In the genomic region with DNA sequence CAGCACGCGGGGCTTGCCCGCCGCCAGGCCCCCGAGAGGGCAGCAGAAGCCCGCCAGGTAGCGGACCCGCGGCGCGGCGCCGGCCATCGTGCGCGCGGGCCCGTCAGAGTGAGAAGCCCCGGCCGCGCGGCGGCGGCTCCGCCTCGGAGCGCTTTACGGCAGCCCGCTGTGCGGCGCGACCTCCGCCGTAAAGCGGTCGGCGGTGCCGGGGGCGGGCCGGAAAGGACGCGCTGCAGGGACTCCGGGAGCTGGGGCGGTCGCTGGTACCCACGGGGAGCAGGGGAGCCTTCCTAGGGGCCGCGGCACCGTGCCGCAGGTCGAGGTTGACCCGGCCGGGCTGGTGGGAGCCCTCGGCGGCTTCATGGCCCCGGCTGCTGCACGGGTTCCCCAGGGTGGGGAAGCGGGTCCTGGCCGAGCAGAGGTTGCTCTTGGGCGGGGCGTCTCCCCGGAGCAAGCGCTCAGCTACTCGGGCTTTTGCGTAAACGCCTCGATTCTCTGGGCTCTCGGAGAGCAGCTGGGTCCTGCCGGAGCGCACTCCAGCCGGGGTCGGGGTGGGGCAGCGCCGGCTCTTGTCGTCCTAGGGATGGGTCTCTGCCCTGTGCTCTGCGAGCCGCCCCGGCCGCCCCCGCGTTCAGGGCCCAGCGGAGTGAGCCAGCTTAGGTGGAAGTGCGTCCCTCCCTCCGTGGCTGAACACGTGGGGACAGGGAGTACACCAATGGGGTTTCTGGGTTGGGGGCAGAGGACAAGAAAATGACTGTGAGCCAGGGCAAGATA, we compare ENCODE assay signal across 8 cellular contexts. TPM values are rescaled to one million over a fixed set of nuclear protein-coding genes. Genes with fewer than 3 reads are reported as not detected.
DNase-seq lines count a peak whose midpoint lies in the region; TF ChIP-seq lines count a peak whose summit lies in the region.

A gene with protein sequence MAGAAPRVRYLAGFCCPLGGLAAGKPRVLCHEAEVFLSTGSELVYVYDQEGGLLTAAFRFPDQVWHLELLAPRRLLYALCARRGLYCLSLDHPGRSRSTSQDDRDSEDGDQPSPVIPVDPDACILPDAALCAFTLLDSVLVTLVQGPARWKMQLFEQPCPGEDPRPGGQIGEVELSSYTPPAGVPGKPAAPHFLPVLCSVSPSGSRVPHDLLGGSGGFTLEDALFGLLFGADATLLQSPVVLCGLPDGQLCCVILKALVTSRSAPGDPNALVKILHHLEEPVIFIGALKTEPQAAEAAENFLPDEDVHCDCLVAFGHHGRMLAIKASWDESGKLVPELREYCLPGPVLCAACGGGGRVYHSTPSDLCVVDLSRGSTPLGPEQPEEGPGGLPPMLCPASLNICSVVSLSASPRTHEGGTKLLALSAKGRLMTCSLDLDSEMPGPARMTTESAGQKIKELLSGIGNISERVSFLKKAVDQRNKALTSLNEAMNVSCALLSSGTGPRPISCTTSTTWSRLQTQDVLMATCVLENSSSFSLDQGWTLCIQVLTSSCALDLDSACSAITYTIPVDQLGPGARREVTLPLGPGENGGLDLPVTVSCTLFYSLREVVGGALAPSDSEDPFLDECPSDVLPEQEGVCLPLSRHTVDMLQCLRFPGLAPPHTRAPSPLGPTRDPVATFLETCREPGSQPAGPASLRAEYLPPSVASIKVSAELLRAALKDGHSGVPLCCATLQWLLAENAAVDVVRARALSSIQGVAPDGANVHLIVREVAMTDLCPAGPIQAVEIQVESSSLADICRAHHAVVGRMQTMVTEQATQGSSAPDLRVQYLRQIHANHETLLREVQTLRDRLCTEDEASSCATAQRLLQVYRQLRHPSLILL (minus strand): TSS at position 110 of the 774 bp plus-strand sequence. CDS start 23 bp downstream, at position 87.

- H3K9me3 ChIP-seq in BLaER1 treated with 17β-estradiol and CSF1 and Interleukin-3, amounts not matched to agents 10 nM and 100 nM (replicated peaks in 1 of 11), result no peaks in the 10 kb centered on the region
- H3K9me3 ChIP-seq in PC-9 (ENCODE audit: insufficient read depth, low read depth) (no peaks in the 10 kb centered on the region), esophagus muscularis mucosa (no peaks in the 10 kb centered on the region)

- WGBS in esophagus muscularis mucosa, result 20% methylated on average over 1 of the region's 85 CpGs

- peaks cover 25 to 57% (median 52%) of the 10 kb centered on the region in 11 experiments; a peak in 21 of 22 replicates for H3K36me3 ChIP-seq in BLaER1 treated with 17β-estradiol and CSF1 and Interleukin-3, amounts not matched to agents 10 nM and 100 nM
- no peaks in the 10 kb centered on the region for H3K36me3 ChIP-seq in PC-9 (ENCODE audit: low read depth)
- H3K36me3 ChIP-seq in esophagus muscularis mucosa, result peaks cover 27 to 51% (median 46%) of the 10 kb centered on the region in 4 donors

- POLR2A ChIA-PET in PC-9 (lab: Charles Lee; ENCODE audit: unreplicated experiment), result interaction anchor here (0.5 to 1.1 kb wide), 7 partner anchors 14 to 1228 kb away, joined by 3 to 24 read pairs (median 4); a partner anchor contains a TSS

- H3K4me1 ChIP-seq in BLaER1 treated with 17β-estradiol and CSF1 and Interleukin-3, amounts not matched to agents 10 nM and 100 nM, result peaks cover 32 to 66% (median 48%) of the 10 kb centered on the region in 10 experiments
- H3K4me1 ChIP-seq in PC-9 (replicated peaks; ENCODE audit: insufficient read depth) (peaks cover 10% of the 10 kb centered on the region), esophagus muscularis mucosa (peaks cover 24 to 40% (median 35%) of the 10 kb centered on the region in 4 donors)

- H3K9me2 ChIP-seq in PC-9 (ENCODE audit: insufficient read depth), result no peaks in the 10 kb centered on the region

- intact Hi-C loops in PC-9 (cut with micrococcal nuclease; ENCODE audit: unreplicated experiment) (loop anchor here (1.0 to 2.0 kb wide), 2 partner anchors 24 to 34 kb away; no protein-coding TSS in a partner anchor), esophagus muscularis mucosa (cut with DNase I) (loop anchor here (5.0 kb wide), 1 partner anchor 35 kb away; no protein-coding TSS in a partner anchor)

- H3K27ac ChIP-seq in BLaER1 treated with 17β-estradiol and CSF1 and Interleukin-3, amounts not matched to agents 10 nM and 100 nM, result peak within 1 kb of the TSS; percentile 22 to 82 (median 74); a peak in 21 of 22 replicates
- H3K27ac ChIP-seq in PC-9 (0 out of 2 replicates have a peak within 1 kb of the TSS, but pooled peaks have one; percentile 16), esophagus muscularis mucosa (replicated peaks in 1 of 4) (peak within 1 kb of the TSS; percentile 72 to 88 (median 82))

- TF ChIP-seq EP300 in esophagus muscularis mucosa (IDR thresholded peaks at IDR 0.05), result no peak

- BruUV-seq in PC-9 (replicated peaks; lab: Mats Ljungman, UMichigan), result TSS peak; percentile 49

- H3K79me2 ChIP-seq in PC-9 (ENCODE audit: low read depth), result peaks cover 7% of the 10 kb centered on the region; the same call in 1 of the 2 replicates

- DNase-seq in HK-2 (ENCODE audit: unreplicated experiment), result peak; percentile 78
- peak; percentile 37 to 90 for DNase-seq in PC-9
- DNase-seq in activated T-cell treated with anti-CD3 and anti-CD28 coated beads, Interleukin-2, amount 50 U/mL, for 48 hours, result peak; percentile 89 to 93
- no peak for DNase-seq in esophagus muscularis mucosa (ENCODE audit: extremely low spot score)
- DNase-seq in myocyte (ENCODE audit: low read depth), result peak; percentile 81
- peak; percentile 44 to 79 for DNase-seq in stimulated activated CD8-positive, alpha-beta memory T cell treated with anti-CD3 and anti-CD28 coated beads, Interleukin-7, amount 100 ng/mL, for 4 hours (ENCODE audit: low read depth in 2 of 2)

- TF ChIP-seq POLR2A in GM19193 (IDR thresholded peaks at IDR 0.05; ENCODE audit: extremely low read depth, insufficient read depth, insufficient read length) (peak; percentile 91), esophagus muscularis mucosa (IDR thresholded peaks at IDR 0.05; ENCODE audit: low read depth) (peak; percentile 42)

- peaks cover 36% of the 10 kb centered on the region for H3F3A ChIP-seq in PC-9 (ENCODE audit: insufficient read depth, low read depth)

- H4K20me1 ChIP-seq in BLaER1 treated with 17β-estradiol and CSF1 and Interleukin-3, amounts not matched to agents 10 nM and 100 nM, result peaks cover 21 to 71% (median 50%) of the 10 kb centered on the region in 11 experiments; a peak in 20 of 22 replicates
- H4K20me1 ChIP-seq in PC-9 (ENCODE audit: insufficient read depth), result no peaks in the 10 kb centered on the region

- H3K4me2 ChIP-seq in BLaER1 treated with 17β-estradiol and CSF1 and Interleukin-3, amounts not matched to agents 10 nM and 100 nM, result peak within 1 kb of the TSS; percentile 93 to 99 (median 98)
- H3K4me2 ChIP-seq in PC-9, result peak within 1 kb of the TSS; percentile 90

- no peaks in the 10 kb centered on the region for H3K27me3 ChIP-seq in BLaER1 treated with 17β-estradiol and CSF1 and Interleukin-3, amounts not matched to agents 10 nM and 100 nM
- H3K27me3 ChIP-seq in PC-9 (ENCODE audit: insufficient read depth, low read depth) (no peaks in the 10 kb centered on the region), esophagus muscularis mucosa (no peaks in the 10 kb centered on the region)

- CTCF ChIA-PET in PC-9 (lab: Charles Lee), result interaction anchor here (0.7 to 1.7 kb wide), 4 partner anchors 14 to 313 kb away, joined by 3 to 5 read pairs (median 3); a partner anchor contains a TSS

- H3K4me3 ChIP-seq in BLaER1 treated with 17β-estradiol and CSF1 and Interleukin-3, amounts not matched to agents 10 nM and 100 nM, result peak within 1 kb of the TSS; percentile 75 to 99 (median 94)
- H3K4me3 ChIP-seq in PC-9 (peak within 1 kb of the TSS; percentile 62), esophagus muscularis mucosa (peak within 1 kb of the TSS; percentile 70 to 92 (median 80))

- peak within 1 kb of the TSS; percentile 82 for H2AFZ ChIP-seq in PC-9

- TF ChIP-seq CTCF in PC-9 (conservative IDR thresholded peaks at IDR 0.05), result no peak
- peak in 1 of 3 experiments; percentile 12 for TF ChIP-seq CTCF in esophagus muscularis mucosa (IDR thresholded peaks at IDR 0.05)

- peak within 1 kb of the TSS; percentile 79 to 94 (median 89) for H3K9ac ChIP-seq in BLaER1 treated with 17β-estradiol and CSF1 and Interleukin-3, amounts not matched to agents 10 nM and 100 nM

RNA-seq across cellular contexts. Expression of the gene that starts here (rescaled TPM):
- total RNA-seq in PC-9 (2021), result 34.0 and 43.8 TPM in 2 replicates
- total RNA-seq in esophagus muscularis mucosa, result 10 to 100 TPM; 13.7 to 33.3 (median 18.6) TPM
- 29.3 and 44.2 TPM in 2 replicates for total RNA-seq in myocyte
- polyA plus RNA-seq in myocyte (2012), result 28.0 TPM

Comparison
In these comparisons a context has a peak if more than half of its experiments do, and no peak if none do; other contexts are left out.
1. H3K27ac ChIP-seq: peak in every context shown above with its lines; median percentile 82 in esophagus muscularis mucosa; 74 in BLaER1 treated with 17β-estradiol and CSF1 and Interleukin-3, amounts not matched to agents 10 nM and 100 nM; 16 in PC-9.